30 cellular contexts compared by ENCODE assay signal in genomic region chr1:180949616-180950000, GRCh38.
"Had no signal": no experiment of that assay in that cellular context is flagged by ENCODE, and none has a peak within 500 bp of the region (broad histone marks: within the 10 kb centered on the region; RNA-seq: fewer than 3 reads in every experiment).

No MANE protein-coding gene starts in this region.

- H3K4me3 Mint-ChIP-seq: activated CD4-positive, alpha-beta T cell treated with anti-CD3 and anti-CD28 coated beads for 36 hours; activated CD4-positive, alpha-beta T cell treated with anti-CD3 and anti-CD28 coated beads, Interleukin-2, amount 10 ng/mL, durations not matched to agents 7 days and 5 days; activated CD8-positive, alpha-beta T cell treated with anti-CD3 and anti-CD28 coated beads, Interleukin-2, amount 10 ng/mL, durations not matched to agents 7 days and 5 days; activated naive CD4-positive, alpha-beta T cell treated with anti-CD3 and anti-CD28 coated beads, Interleukin-2, amount 10 ng/mL, durations not matched to agents 7 days and 5 days; activated naive CD8-positive, alpha-beta T cell; activated T-cell treated with anti-CD3 and anti-CD28 coated beads, Interleukin-2, amount 50 U/mL, for 24 hours; T-helper 1 cell treated with Interleukin-12 subunit alpha and Interleukin-12 subunit beta and Interleukin-4 antibody, amounts not matched to agents 30 μg/mL and 1 μg/mL, for 36 hours; T-helper 2 cell treated with Interferon-gamma antibody and Interleukin-4, amounts not matched to agents 5 μg/mL and 100 μg/mL, for 36 hours; WTC11 had no signal

- H3K36me3 Mint-ChIP-seq: WTC11 had no signal

- H3K9me3 ChIP-seq: ascending aorta, breast epithelium had no signal

- H3K27me3 ChIP-seq: ascending aorta, breast epithelium had no signal

- H3K4me3 ChIP-seq: ascending aorta, breast epithelium, PC-9 had no signal

- H3K4me2 ChIP-seq: PC-9 had no signal

- H3K36me3 ChIP-seq: breast epithelium had no signal

- ATAC-seq: activated CD4-positive, alpha-beta T cell treated with anti-CD3 and anti-CD28 coated beads for 36 hours; activated CD4-positive, CD25-positive, alpha-beta regulatory T cell treated with anti-CD3 and anti-CD28 coated beads, Interleukin-2, amount 50 U/mL, for 24 hours; activated CD8-positive, alpha-beta T cell treated with anti-CD3 and anti-CD28 coated beads, Interleukin-2, amount 10 ng/mL, durations not matched to agents 7 days and 5 days; WTC11 had no signal

- FAIRE-seq: RCC 7860 had no signal

- H3K27ac ChIP-seq: ascending aorta, breast epithelium, PC-9 had no signal

- DNase-seq: activated CD4-positive, alpha-beta T cell treated with anti-CD3 and anti-CD28 coated beads for 36 hours; activated CD4-positive, alpha-beta T cell treated with anti-CD3 and anti-CD28 coated beads, Interleukin-2, amount 10 ng/mL, durations not matched to agents 7 days and 5 days; activated CD4-positive, alpha-beta T cell treated with anti-CD3 and anti-CD28 coated beads, Interleukin-2, amount 50 U/mL, for 48 hours; activated CD8-positive, alpha-beta T cell treated with anti-CD3 and anti-CD28 coated beads, Interleukin-2, amount 10 ng/mL, durations not matched to agents 7 days and 5 days; activated naive CD4-positive, alpha-beta T cell treated with anti-CD3 and anti-CD28 coated beads, Interleukin-2, amount 10 ng/mL, durations not matched to agents 7 days and 5 days; activated T-cell treated with anti-CD3 and anti-CD28 coated beads, Interleukin-2, amount 50 U/mL, for 24 hours; amniotic stem cell; KBM-7; MM.1S; NCI-H1092; NCI-H1436 treated with DMSO at 0.1 percent for 48 hours; NCI-H1694 treated with DMSO at 0.1 percent for 48 hours; NCI-H2029 treated with DMSO at 0.1 percent for 48 hours; NCI-H2107; NCI-H2171; NCI-H510A; NCI-H526; NCI-H748 treated with DMSO at 0.1 percent for 48 hours; NK-92 treated with Interleukin-12 subunit alpha and Interleukin-12 subunit beta, amount 100 ng/mL, for 24 hours; PC-9; Right ventricle myocardium superior had no signal

- H2AFZ ChIP-seq: PC-9 had no signal

- H3K27me3 Mint-ChIP-seq: activated CD4-positive, alpha-beta T cell treated with anti-CD3 and anti-CD28 coated beads, Interleukin-2, amount 10 ng/mL, durations not matched to agents 7 days and 5 days; activated naive CD4-positive, alpha-beta T cell treated with anti-CD3 and anti-CD28 coated beads, Interleukin-2, amount 10 ng/mL, durations not matched to agents 7 days and 5 days; activated naive CD8-positive, alpha-beta T cell; activated T-cell treated with anti-CD3 and anti-CD28 coated beads, Interleukin-2, amount 50 U/mL, for 24 hours had no signal

- H3K27ac Mint-ChIP-seq: activated CD4-positive, alpha-beta T cell treated with anti-CD3 and anti-CD28 coated beads for 36 hours; activated CD4-positive, alpha-beta T cell treated with anti-CD3 and anti-CD28 coated beads, Interleukin-2, amount 10 ng/mL, durations not matched to agents 7 days and 5 days; activated CD8-positive, alpha-beta T cell treated with anti-CD3 and anti-CD28 coated beads, Interleukin-2, amount 10 ng/mL, durations not matched to agents 7 days and 5 days; activated naive CD4-positive, alpha-beta T cell treated with anti-CD3 and anti-CD28 coated beads, Interleukin-2, amount 10 ng/mL, durations not matched to agents 7 days and 5 days; activated naive CD8-positive, alpha-beta T cell; activated T-cell treated with anti-CD3 and anti-CD28 coated beads, Interleukin-2, amount 50 U/mL, for 24 hours; activated T-helper 2 cell treated with anti-CD3 and anti-CD28 coated beads, Interferon-gamma antibody, Interleukin-2, Interleukin-4, amounts not matched to agents 10 μg/mL and 5 μg/mL and 100 μg/mL, durations not matched to agents 14 hours and 24 hours and 36 hours; T-helper 1 cell treated with Interleukin-12 subunit alpha and Interleukin-12 subunit beta and Interleukin-4 antibody, amounts not matched to agents 30 μg/mL and 1 μg/mL, for 36 hours; T-helper 2 cell treated with Interferon-gamma antibody and Interleukin-4, amounts not matched to agents 5 μg/mL and 100 μg/mL, for 36 hours had no signal

- H3K9me3 Mint-ChIP-seq: WTC11 had no signal
